ENCODE assay signal across 8 cellular contexts in the genomic region with DNA sequence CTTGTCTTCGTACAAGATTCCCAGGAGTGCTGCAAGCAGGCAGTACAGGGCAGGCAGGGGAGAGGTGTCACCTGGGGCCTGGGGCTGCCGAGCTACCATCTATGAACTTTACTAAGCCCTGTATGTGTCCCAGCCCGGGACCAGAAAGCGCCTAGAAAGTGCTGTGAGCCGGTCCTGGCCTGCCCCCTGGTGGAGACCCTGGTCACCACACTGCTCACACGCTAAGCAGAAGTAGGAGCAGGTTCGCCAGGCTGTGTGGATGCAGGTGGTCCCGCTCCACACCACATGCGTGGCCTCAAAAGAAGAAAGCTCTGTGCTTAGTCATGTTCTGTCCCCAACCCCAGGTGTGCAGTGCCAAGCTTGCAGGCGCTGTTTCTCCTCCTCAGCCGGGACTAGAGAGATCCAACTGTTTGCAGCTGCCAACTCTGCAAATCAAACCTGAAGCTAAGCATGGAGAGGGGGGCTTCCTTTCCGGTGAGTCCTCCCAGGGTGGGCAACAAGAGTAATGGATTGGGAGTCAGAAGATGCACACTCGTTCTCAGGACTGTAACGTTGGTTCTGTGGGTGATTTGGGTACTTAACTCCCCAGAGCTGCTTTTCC. TPM values are rescaled to one million over a fixed set of nuclear protein-coding genes. Genes with fewer than 3 reads are reported as not detected.
DNase-seq lines count a peak whose midpoint lies in the region; ATAC-seq, FAIRE-seq and TF ChIP-seq lines count a peak whose summit lies in the region.
"Not testable (repeated sequence)": the region's sequence is repeated elsewhere in the genome, so short reads cannot be mapped to it uniquely, and the experiment has no call there.

No MANE protein-coding gene starts in this region.

- not testable (repeated sequence) for TF ChIP-seq POLR2A in A549 (IDR thresholded peaks at IDR 0.05; ENCODE audit: low read length)

- H3K27ac Mint-ChIP-seq in activated T-helper 2 cell treated with anti-CD3 and anti-CD28 coated beads, Interferon-gamma antibody, Interleukin-2, Interleukin-4, amounts not matched to agents 10 μg/mL and 5 μg/mL and 100 μg/mL, durations not matched to agents 14 hours and 24 hours and 36 hours = not testable (repeated sequence)

- H3K27ac ChIP-seq in A549 = not testable (repeated sequence)

- CTCF ChIA-PET in A549 (lab: Yijun Ruan, JAX) = interaction anchor here (0.7 to 2.1 kb wide), 4 partner anchors 267 to 342 kb away, joined by 3 to 6 read pairs (median 3); no protein-coding TSS in a partner anchor

- peak; percentile 63 to 70 for TF ChIP-seq RAD21 in A549 (conservative IDR thresholded peaks at IDR 0.05 in 1 of 2, IDR thresholded peaks at IDR 0.05 in 1 of 2)

- POLR2A ChIA-PET in A549 (lab: Yijun Ruan, JAX) = not testable (repeated sequence)

- intact Hi-C loops in activated T-helper 2 cell treated with anti-CD3 and anti-CD28 coated beads, Interferon-gamma antibody, Interleukin-2, Interleukin-4, amounts not matched to agents 10 μg/mL and 5 μg/mL and 100 μg/mL, durations not matched to agents 14 hours and 24 hours and 36 hours (cut with micrococcal nuclease) = loop anchor here (5.0 kb wide), 2 partner anchors 266 to 336 kb away; partner anchors contain the start of gene INTS15

- TF ChIP-seq EP300 in A549 (IDR thresholded peaks at IDR 0.05) = not testable (repeated sequence)

- H3K4me1 ChIP-seq in A549 = not testable (repeated sequence)

- not testable (repeated sequence) for H3K4me3 ChIP-seq in A549; GM12875 (ENCODE audit: low read depth, low read length); epithelial cell of proximal tubule (ENCODE audit: low read depth, low read length)

- not testable (repeated sequence) for ATAC-seq in A549

- not testable (repeated sequence) for H3K4me3 Mint-ChIP-seq in activated T-helper 2 cell treated with anti-CD3 and anti-CD28 coated beads, Interferon-gamma antibody, Interleukin-2, Interleukin-4, amounts not matched to agents 10 μg/mL and 5 μg/mL and 100 μg/mL, durations not matched to agents 14 hours and 24 hours and 36 hours (ENCODE audit: low read depth)

- WGBS in A549 (ENCODE audit: missing lambda C conversion rate) = 13% methylated on average over 10 of the region's 14 CpGs

- FAIRE-seq in A549 (lab: Jason Lieb, UNC) = not testable (repeated sequence)

- H3K36me3 Mint-ChIP-seq in activated T-helper 2 cell treated with anti-CD3 and anti-CD28 coated beads, Interferon-gamma antibody, Interleukin-2, Interleukin-4, amounts not matched to agents 10 μg/mL and 5 μg/mL and 100 μg/mL, durations not matched to agents 14 hours and 24 hours and 36 hours (ENCODE audit: low read depth) = not testable (repeated sequence)

- DNase-seq in A549 (ENCODE audit: low read depth in 1 of 2, low spot score in 1 of 2) = peak; percentile 19 to 46
- peak; percentile 36 for DNase-seq in NCI-H1694 (lab: John Stamatoyannopoulos, UW)
- DNase-seq in T follicular helper cell (ENCODE audit: low read depth) = peak; percentile 59
- DNase-seq in activated T-helper 2 cell treated with anti-CD3 and anti-CD28 coated beads, Interferon-gamma antibody, Interleukin-2, Interleukin-4, amounts not matched to agents 10 μg/mL and 5 μg/mL and 100 μg/mL, durations not matched to agents 14 hours and 24 hours and 36 hours (ENCODE audit: low spot score) = peak; percentile 67
- DNase-seq in epithelial cell of proximal tubule (ENCODE audit: low read depth) = not testable (repeated sequence)
- DNase-seq in medulla oblongata (ENCODE audit: extremely low spot score) = peak; percentile 23
- DNase-seq in stimulated activated CD4-positive, alpha-beta T cell treated with anti-CD3 and anti-CD28 coated beads, Interleukin-2, amount 100 ng/mL, for 48 hours = peak; percentile 68 to 71

- H3K4me2 ChIP-seq in A549 = not testable (repeated sequence)

- TF ChIP-seq CTCF in A549 (IDR thresholded peaks at IDR 0.05) (peak; percentile 45), GM12875 (IDR thresholded peaks at IDR 0.05; ENCODE audit: borderline replicate concordance, insufficient read depth, low read depth, low read length) (peak; percentile 67), epithelial cell of proximal tubule (conservative IDR thresholded peaks at IDR 0.05; ENCODE audit: low read depth, low read length) (peak; percentile 49)

- not testable (repeated sequence) for H3K27me3 Mint-ChIP-seq in activated T-helper 2 cell treated with anti-CD3 and anti-CD28 coated beads, Interferon-gamma antibody, Interleukin-2, Interleukin-4, amounts not matched to agents 10 μg/mL and 5 μg/mL and 100 μg/mL, durations not matched to agents 14 hours and 24 hours and 36 hours (ENCODE audit: low read depth)

- not testable (repeated sequence) for H3K4me1 Mint-ChIP-seq in activated T-helper 2 cell treated with anti-CD3 and anti-CD28 coated beads, Interferon-gamma antibody, Interleukin-2, Interleukin-4, amounts not matched to agents 10 μg/mL and 5 μg/mL and 100 μg/mL, durations not matched to agents 14 hours and 24 hours and 36 hours (ENCODE audit: low read depth)

- not testable (repeated sequence) for H3K9me3 Mint-ChIP-seq in activated T-helper 2 cell treated with anti-CD3 and anti-CD28 coated beads, Interferon-gamma antibody, Interleukin-2, Interleukin-4, amounts not matched to agents 10 μg/mL and 5 μg/mL and 100 μg/mL, durations not matched to agents 14 hours and 24 hours and 36 hours

- not testable (repeated sequence) for H3K9me3 ChIP-seq in A549

TF ChIP-seq in A549, 52 proteins besides CTCF, POLR2A, EP300 and RAD21:
- peak; percentile 54; the same call in 2 of the 3 replicates for TF ChIP-seq SMC3 (IDR thresholded peaks at IDR 0.05)

RNA-seq across cellular contexts. Expression of gene CCZ1B, which starts 31.7 kb away (rescaled TPM):
- polyA plus RNA-seq in A549 (2011; rRNA removed) (39.5 and 68.6 TPM in 2 replicates), A549 (2017; fragmentation: RNase III; extraction: RNeasy Plus Mini Kit Qiagen cat#74134 plus additional on column Dnase treatment) (36.9 to 41.3 TPM (median 38.0 TPM) in 3 replicates)
- 10.1 and 10.5 TPM in 2 replicates for polyA plus RNA-seq in A549 (2012; cell fraction: cytosol; rRNA removed)
- polyA plus RNA-seq in A549 (2012; cell fraction: nucleus; rRNA removed) = 6.0 and 12.1 TPM in 2 replicates
- 21.1 and 26.3 TPM in 2 replicates for polyA minus RNA-seq in A549 (2011; rRNA and poly(A)+ RNA removed)
- total RNA-seq in activated T-helper 2 cell treated with anti-CD3 and anti-CD28 coated beads, Interferon-gamma antibody, Interleukin-2, Interleukin-4, amounts not matched to agents 10 μg/mL and 5 μg/mL and 100 μg/mL, durations not matched to agents 14 hours and 24 hours and 36 hours = 83.1 and 85.7 TPM in 2 replicates
- 15.1 and 64.3 TPM in 2 replicates for total RNA-seq in epithelial cell of proximal tubule
